Comparison of ENCODE assay signal across 8 cellular contexts in genomic region chr22:46737105-46737975, GRCh38. TPM values are rescaled to one million over a fixed set of nuclear protein-coding genes. Genes with fewer than 3 reads are reported as not detected.
A peak's percentile ranks its signal among the peaks of the same experiment; 100 is the strongest.
DNase-seq lines count a peak whose midpoint lies in the region.

No MANE protein-coding gene starts in this region.

- H3K4me1 Mint-ChIP-seq in IgD-negative memory B cell, result peaks cover 26 to 33% (median 29%) of the 10 kb centered on the region in 3 donors

- peak overlapping the region; percentile 84 to 95 (median 85) for H3K27ac Mint-ChIP-seq in IgD-negative memory B cell

- no peaks in the 10 kb centered on the region for H3K9me3 Mint-ChIP-seq in IgD-negative memory B cell

- DNase-seq in NCI-H748 (lab: John Stamatoyannopoulos, UW; ENCODE audit: unreplicated experiment) (peak; percentile 61), NCI-H748 treated with DMSO at 0.1 percent for 48 hours (lab: John Stamatoyannopoulos, UW) (no peak), lung microvascular endothelial cell (ENCODE audit: low read depth in 2 of 2) (peak; percentile 40 to 54), kidney glomerular epithelial cell (lab: John Stamatoyannopoulos, UW) (no peak)
- peak; percentile 64 for DNase-seq in activated CD4-positive, alpha-beta T cell treated with anti-CD3 and anti-CD28 coated beads for 48 hours

- H3K27me3 ChIP-seq in ectodermal cell (ENCODE audit: control insufficient read depth, insufficient read depth, low read length, poor library complexity, severe bottlenecking), result peaks cover 4% of the 10 kb centered on the region
- H3K27me3 ChIP-seq in stomach smooth muscle (ENCODE audit: control insufficient read depth in 1 of 2, insufficient read depth in 2 of 2, low read length in 2 of 2), result no peaks in the 10 kb centered on the region

- peaks cover 2% of the 10 kb centered on the region for H3K36me3 Mint-ChIP-seq in IgD-negative memory B cell

- H3K9ac ChIP-seq in stomach smooth muscle (ENCODE audit: low read length in 2 of 2), result peak overlapping the region; percentile 66 to 69

- H3K27me3 Mint-ChIP-seq in IgD-negative memory B cell, result no peaks in the 10 kb centered on the region

- WGBS in ectodermal cell, 2 experiments, result 7 to 8% methylated on average over 53 of the region's 53 CpGs

- H3K27ac ChIP-seq in ectodermal cell (ENCODE audit: insufficient read depth, low read depth, low read length, poor library complexity, severe bottlenecking), result no peak overlapping the region
- H3K27ac ChIP-seq in stomach smooth muscle (ENCODE audit: low read length), result peak overlapping the region; percentile 80

- no peaks in the 10 kb centered on the region for H3K36me3 ChIP-seq in ectodermal cell (ENCODE audit: control insufficient read depth, insufficient read depth, low read length)
- no peaks in the 10 kb centered on the region for H3K36me3 ChIP-seq in stomach smooth muscle (ENCODE audit: control insufficient read depth in 2 of 2, insufficient read depth in 2 of 2, low read length in 2 of 2)

- peak overlapping the region; percentile 54 for H3K4me3 ChIP-seq in ectodermal cell (ENCODE audit: insufficient read depth, low read depth, low read length)
- H3K4me3 ChIP-seq in stomach smooth muscle (ENCODE audit: low read length in 2 of 2), result peak overlapping the region; percentile 61 to 77

- H3K4me1 ChIP-seq in ectodermal cell (ENCODE audit: control insufficient read depth, insufficient read depth, low read length), result peaks cover 22% of the 10 kb centered on the region
- peaks cover 59% of the 10 kb centered on the region for H3K4me1 ChIP-seq in stomach smooth muscle (ENCODE audit: control insufficient read depth, insufficient read depth, low read length)

- H3K4me3 Mint-ChIP-seq in IgD-negative memory B cell, result peak overlapping the region; percentile 85 to 98 (median 91)

- no peaks in the 10 kb centered on the region for H3K9me3 ChIP-seq in ectodermal cell (ENCODE audit: control insufficient read depth, low read length)
- H3K9me3 ChIP-seq in stomach smooth muscle (ENCODE audit: control insufficient read depth in 2 of 2, low read length in 2 of 2), result no peaks in the 10 kb centered on the region

RNA-seq across cellular contexts. Expression of gene CERK, which starts 0.7 kb away (rescaled TPM):
- polyA plus RNA-seq in IgD-negative memory B cell, result 11.7 TPM
- 61.5 TPM for polyA plus RNA-seq in ectodermal cell (2013, experiment 1 of 4)
- 58.5 TPM for polyA plus RNA-seq in ectodermal cell (2013, experiment 2 of 4)
- 46.6 TPM for polyA plus RNA-seq in ectodermal cell (2013, experiment 3 of 4)
- 52.4 TPM for polyA plus RNA-seq in ectodermal cell (2013, experiment 4 of 4)
- 80.6 and 128 TPM in 2 replicates for total RNA-seq in lung microvascular endothelial cell

RNA-seq across cellular contexts. Expression of gene TBC1D22A, which starts 25.1 kb away (rescaled TPM):
- 64.3 TPM for polyA plus RNA-seq in IgD-negative memory B cell
- 17.6 TPM for polyA plus RNA-seq in ectodermal cell (2013, experiment 1 of 4)
- 20.0 TPM for polyA plus RNA-seq in ectodermal cell (2013, experiment 2 of 4)
- 13.6 TPM for polyA plus RNA-seq in ectodermal cell (2013, experiment 3 of 4)
- polyA plus RNA-seq in ectodermal cell (2013, experiment 4 of 4), result 13.3 TPM
- total RNA-seq in lung microvascular endothelial cell, result 12.9 and 15.3 TPM in 2 replicates

Comparison
In these comparisons a context has a peak if more than half of its experiments do, and no peak if none do; other contexts are left out.
1. DNase-seq: peak in NCI-H748 (single experiment), activated CD4-positive, alpha-beta T cell treated with anti-CD3 and anti-CD28 coated beads for 48 hours (single experiment) and lung microvascular endothelial cell (2 of 2); none in NCI-H748 treated with DMSO at 0.1 percent for 48 hours (single experiment) and kidney glomerular epithelial cell (single experiment).